Comparison of ENCODE assay signal across 22 cellular contexts in the genomic region with DNA sequence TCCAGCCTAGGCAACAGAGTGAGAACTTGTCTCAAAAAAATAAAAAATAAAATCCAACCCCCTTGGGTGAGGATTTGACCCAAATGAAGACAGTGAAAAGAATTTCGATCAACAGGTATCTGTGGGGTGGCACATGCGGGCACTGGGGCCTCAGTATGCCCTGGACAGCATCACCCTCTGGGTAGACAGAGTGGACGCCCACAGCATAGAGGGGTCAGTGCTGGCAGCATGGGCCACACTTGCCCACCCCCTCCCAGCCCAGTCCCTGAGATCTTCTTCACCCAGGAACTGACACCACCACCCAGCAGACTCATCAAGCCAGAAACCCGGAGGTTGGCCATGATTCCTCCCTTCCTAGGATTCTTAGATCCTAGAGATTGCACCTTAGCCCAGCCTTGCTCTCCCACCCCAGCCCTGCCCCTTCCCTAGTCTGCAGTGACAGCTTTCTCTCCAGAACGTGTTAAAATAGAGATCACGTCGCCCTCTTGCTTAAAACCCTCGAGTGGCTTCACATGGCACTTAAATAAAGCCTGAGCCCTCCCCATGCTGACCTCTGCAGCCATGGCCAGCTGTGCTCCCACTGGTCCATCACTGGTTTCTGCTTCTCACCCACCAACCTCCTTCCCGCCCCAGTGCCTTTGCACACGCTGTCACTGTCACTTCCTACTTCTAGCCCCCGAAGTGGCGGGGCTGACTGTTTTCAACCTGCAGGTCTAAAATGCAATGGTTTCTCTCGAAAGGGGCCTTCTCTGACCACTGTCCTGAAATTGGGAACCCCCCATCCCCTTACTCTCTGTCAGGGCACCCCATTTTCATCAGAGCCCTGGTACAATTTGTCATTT.
"Had no signal": no experiment of that assay in that cellular context is flagged by ENCODE, and none has a peak within 500 bp of the region (broad histone marks: within the 10 kb centered on the region; RNA-seq: fewer than 3 reads in every experiment).

No MANE protein-coding gene starts in this region.

- H3K4me1 ChIP-seq: esophagus muscularis mucosa, gastroesophageal sphincter, stomach, upper lobe of left lung had no signal

- H3K4me3 ChIP-seq: cardiac muscle cell, esophagus muscularis mucosa, gastroesophageal sphincter, heart left ventricle, ovary, stomach, upper lobe of left lung had no signal

- H3K27ac ChIP-seq: cardiac muscle cell, esophagus muscularis mucosa, gastroesophageal sphincter, heart left ventricle, ovary, stomach, upper lobe of left lung had no signal

- FAIRE-seq: endothelial cell of umbilical vein had no signal

- H3K9me3 ChIP-seq: esophagus muscularis mucosa, gastroesophageal sphincter, heart left ventricle, ovary, stomach, upper lobe of left lung had no signal

- DNase-seq: activated CD4-positive, alpha-beta memory T cell treated with anti-CD3 and anti-CD28 coated beads, Interleukin-2, amount 10 ng/mL, durations not matched to agents 7 days and 5 days; activated CD4-positive, alpha-beta T cell treated with anti-CD3 and anti-CD28 coated beads for 48 hours; activated CD4-positive, CD25-positive, alpha-beta regulatory T cell; activated naive CD4-positive, alpha-beta T cell; activated naive CD8-positive, alpha-beta T cell treated with anti-CD3 and anti-CD28 coated beads for 36 hours; activated T-cell treated with anti-CD3 and anti-CD28 coated beads, Interleukin-2, amount 50 U/mL, for 1 hour; amniotic stem cell; dermis blood vessel endothelial cell; effector memory CD4-positive, alpha-beta T cell; immature natural killer cell; left ventricle myocardium superior; naive B cell; stimulated activated CD4-positive, alpha-beta T cell treated with anti-CD3 and anti-CD28 coated beads, Interleukin-2, amount 100 ng/mL, for 24 hours; stomach; upper lobe of left lung had no signal

- H3K27me3 ChIP-seq: ovary, upper lobe of left lung had no signal

- ATAC-seq: activated T-helper 17 cell treated with anti-CD3 and anti-CD28 coated beads, Interleukin-2, amount 50 U/mL, for 72 hours; gastroesophageal sphincter; left ventricle myocardium superior had no signal

- H3K36me3 ChIP-seq: cardiac muscle cell, esophagus muscularis mucosa, gastroesophageal sphincter, heart left ventricle, ovary, stomach, upper lobe of left lung had no signal
